In genomic region chr6:85866373-85866740, GRCh38 we compare ENCODE assay signal across 10 cellular contexts.
DNase-seq lines count a peak whose midpoint lies in the region; ATAC-seq, FAIRE-seq and TF ChIP-seq lines count a peak whose summit lies in the region.
"Had no signal": no experiment of that assay in that cellular context is flagged by ENCODE, and none has a peak within 500 bp of the region (broad histone marks: within the 10 kb centered on the region; RNA-seq: fewer than 3 reads in every experiment).

No MANE protein-coding gene starts in this region.

- FAIRE-seq in GM12878 (lab: Jason Lieb, UNC): no peak
- no peak for FAIRE-seq in keratinocyte (lab: Jason Lieb, UNC)

- peak; percentile 21 for DNase-seq in HCEC 1CT
- DNase-seq in GM12878 (ENCODE audit: low read depth, low spot score): no peak
- DNase-seq in keratinocyte (ENCODE audit: low read depth, low spot score): no peak
- DNase-seq in testis: peak; percentile 15
- DNase-seq in caudate nucleus (lab: John Stamatoyannopoulos, UW): no peak
- DNase-seq: activated naive CD4-positive, alpha-beta T cell treated with anti-CD3 and anti-CD28 coated beads for 36 hours; stimulated activated naive CD4-positive, alpha-beta T cell treated with Interleukin-2 at 50 U/mL for 16 hours had no signal

- no peaks in the 10 kb centered on the region for H3K27me3 ChIP-seq in GM12878 (replicated peaks in 1 of 2; ENCODE audit: control insufficient read depth in 2 of 2, insufficient read depth in 2 of 2, low read length in 1 of 2)
- H3K27me3 ChIP-seq in keratinocyte (ENCODE audit: control insufficient read depth, extremely low read depth, insufficient read depth, low read length): no peaks in the 10 kb centered on the region
- H3K27me3 ChIP-seq in testis: no peaks in the 10 kb centered on the region

- H3K9me1 ChIP-seq in keratinocyte (ENCODE audit: control insufficient read depth, extremely low read depth, insufficient read depth, low read length): no peaks in the 10 kb centered on the region

- H3K79me2 ChIP-seq in GM12878 (ENCODE audit: control insufficient read depth, insufficient read depth, low read length): no peaks in the 10 kb centered on the region
- no peaks in the 10 kb centered on the region for H3K79me2 ChIP-seq in keratinocyte (ENCODE audit: control insufficient read depth, insufficient read depth, low read length)

- 81% methylated on average over 5 of the region's 5 CpGs for WGBS in GM12878 (ENCODE audit: insufficient coverage, insufficient replicate concordance, low lambda C conversion rate, missing lambda C conversion rate)
- 13% methylated on average over 5 of the region's 5 CpGs for WGBS in testis, 2 donors

- H3K36me3 ChIP-seq in GM12878 (ENCODE audit: control insufficient read depth in 2 of 2, insufficient read depth in 2 of 2, low read length in 1 of 2) (no peaks in the 10 kb centered on the region), keratinocyte (ENCODE audit: control insufficient read depth in 2 of 2, extremely low read depth in 1 of 2, insufficient read depth in 2 of 2, low read length in 2 of 2) (no peaks in the 10 kb centered on the region), testis (ENCODE audit: low read depth, missing control alignments) (no peaks in the 10 kb centered on the region)

- RAD21 ChIA-PET in GM12878 (lab: Charles Lee; ENCODE audit: unreplicated experiment): no interaction called here

- H3K9me3 ChIP-seq in GM12878 (replicated peaks; ENCODE audit: control insufficient read depth, insufficient read depth, low read length) (no peaks in the 10 kb centered on the region), keratinocyte (ENCODE audit: control insufficient read depth, low read depth, low read length) (no peaks in the 10 kb centered on the region), testis (no peaks in the 10 kb centered on the region)

- TF ChIP-seq POLR2A in GM12878 (IDR thresholded peaks at IDR 0.05; ENCODE audit: low read depth, low read length): no peak
- TF ChIP-seq POLR2A in testis (IDR thresholded peaks at IDR 0.05): no peak

- TF ChIP-seq CTCF in GM12878 (IDR thresholded peaks at IDR 0.05 in 2 of 3, conservative IDR thresholded peaks at IDR 0.05 in 1 of 3; ENCODE audit: control insufficient read depth in 2 of 3, extremely low read depth in 1 of 3, insufficient read depth in 1 of 3, low read depth in 3 of 3, low read length in 3 of 3) (no peak), keratinocyte (optimal IDR thresholded peaks at IDR 0.05 in 1 of 3, IDR thresholded peaks at IDR 0.05 in 1 of 3, conservative IDR thresholded peaks at IDR 0.05 in 1 of 3; ENCODE audit: extremely low read depth in 1 of 3, insufficient read depth in 2 of 3, low read length in 3 of 3) (no peak), testis (IDR thresholded peaks at IDR 0.05) (no peak)

- TF ChIP-seq EP300 in GM12878 (IDR thresholded peaks at IDR 0.05; ENCODE audit: borderline replicate concordance in 1 of 2, control insufficient read depth in 1 of 2, low read depth in 2 of 2, low read length in 2 of 2): no peak

- in situ Hi-C loops in GM12878 (cut with MboI): no loop called here

- ATAC-seq in GM12878: peak; percentile 11; the same call in 1 of the 3 replicates
- no peak for ATAC-seq in HG03280 (IDR thresholded peaks at IDR 0.05; ENCODE audit: unreplicated experiment)
- ATAC-seq in GM21786 (IDR thresholded peaks at IDR 0.05; ENCODE audit: unreplicated experiment): no peak
- ATAC-seq in HG03354 (IDR thresholded peaks at IDR 0.05; ENCODE audit: poor library complexity, severe bottlenecking, unreplicated experiment): no peak

- no peak overlapping the region for H3K9ac ChIP-seq in GM12878 (ENCODE audit: control insufficient read depth, insufficient read depth, low read length)
- H3K9ac ChIP-seq in keratinocyte (ENCODE audit: control insufficient read depth, extremely low read depth, insufficient read depth, low read length): no peak overlapping the region

- H4K20me1 ChIP-seq in GM12878 (ENCODE audit: control insufficient read depth, insufficient read depth) (no peaks in the 10 kb centered on the region), keratinocyte (ENCODE audit: control insufficient read depth, extremely low read depth, insufficient read depth, low read length) (no peaks in the 10 kb centered on the region)

- TF ChIP-seq RAD21 in GM12878 (IDR thresholded peaks at IDR 0.05; ENCODE audit: insufficient read depth, low read depth, low read length): no peak

- dilution Hi-C loops in keratinocyte (cut with MboI; ENCODE audit: extremely low pct_ligation_motif_present, low sequenced_read_pairs): no loop called here

- H3K4me2 ChIP-seq in GM12878 (ENCODE audit: control insufficient read depth, insufficient read depth) (no peak overlapping the region), keratinocyte (ENCODE audit: control insufficient read depth, extremely low read depth, insufficient read depth, low read depth, low read length) (peak overlapping the region; percentile 86)

- CTCF ChIA-PET in GM12878 (lab: Yijun Ruan, JAX): no interaction called here

- no peak overlapping the region for H3K27ac ChIP-seq in GM12878 (ENCODE audit: control insufficient read depth, insufficient read depth)
- no peak overlapping the region for H3K27ac ChIP-seq in keratinocyte (ENCODE audit: control insufficient read depth, insufficient read depth, low read length)
- peak overlapping the region; percentile 76 to 84 for H3K27ac ChIP-seq in testis
- no peak overlapping the region for H3K27ac ChIP-seq in caudate nucleus (ENCODE audit: low read depth, low read length)

- POLR2A ChIA-PET in GM12878 (lab: Charles Lee): interaction anchor here (0.7 kb wide), 1 partner anchor 27 kb away, joined by 3 read pairs; no protein-coding TSS in a partner anchor

- peak overlapping the region; percentile 14; the same call in 1 of the 2 replicates for H3K4me3 ChIP-seq in GM12878
- peak overlapping the region in 2 of 3 experiments; percentile 70 to 72 for H3K4me3 ChIP-seq in keratinocyte (ENCODE audit: control insufficient read depth in 2 of 3, extremely low read depth in 1 of 3, insufficient read depth in 2 of 3, low read depth in 1 of 3, low read length in 3 of 3)
- H3K4me3 ChIP-seq in testis: peak overlapping the region in 1 of 2 donors; percentile 34

- SMC1A ChIA-PET in GM12878 (lab: Charles Lee; ENCODE audit: uncharacterized antibody, unreplicated experiment): interaction anchor here (0.7 kb wide), 1 partner anchor 886 kb away, joined by 3 read pairs; no protein-coding TSS in a partner anchor

- BruUV-seq in GM12878 (replicated peaks; lab: Mats Ljungman, UMichigan): no TSS peak

- no peaks in the 10 kb centered on the region for H3K4me1 ChIP-seq in GM12878 (ENCODE audit: control insufficient read depth, insufficient read depth, low read length)
- H3K4me1 ChIP-seq in keratinocyte (ENCODE audit: control insufficient read depth, extremely low read depth, insufficient read depth, low read length): peaks cover 10% of the 10 kb centered on the region
- H3K4me1 ChIP-seq in testis: peaks cover 16% of the 10 kb centered on the region

- H2AFZ ChIP-seq in GM12878 (ENCODE audit: control insufficient read depth, low read depth, low read length) (no peak overlapping the region), keratinocyte (ENCODE audit: control insufficient read depth, low read length) (peak overlapping the region; percentile 91)

- intact Hi-C loops in GM12878 (cut with micrococcal nuclease; ENCODE audit: unreplicated experiment) (no loop called here), testis (cut with DNase I; ENCODE audit: low total_unique reads) (no loop called here)

TF ChIP-seq in GM12878, 131 proteins besides CTCF, POLR2A, EP300 and RAD21 (continues in another document):
- TF ChIP-seq BCL11A (IDR thresholded peaks at IDR 0.05; ENCODE audit: low read depth, low read length) (no peak), CHD2 (IDR thresholded peaks at IDR 0.05; ENCODE audit: borderline replicate concordance, low read depth, low read length) (no peak), POLR2AphosphoS5 (IDR thresholded peaks at IDR 0.05; ENCODE audit: low read length) (no peak), CBX5 (IDR thresholded peaks at IDR 0.05; ENCODE audit: low read depth) (no peak), NRF1 (conservative IDR thresholded peaks at IDR 0.05; ENCODE audit: low read depth, low read length) (no peak), KAT2A (conservative IDR thresholded peaks at IDR 0.05; ENCODE audit: control insufficient read depth, low read depth, low read length) (no peak), ZNF207 (IDR thresholded peaks at IDR 0.05; ENCODE audit: borderline replicate concordance) (no peak), USF1 (IDR thresholded peaks at IDR 0.05; ENCODE audit: borderline replicate concordance, extremely low read length, insufficient read depth, low read depth, low read length) (no peak), TCF12 (IDR thresholded peaks at IDR 0.05; ENCODE audit: low read depth, low read length) (no peak), MXI1 (IDR thresholded peaks at IDR 0.05; ENCODE audit: low read depth, low read length) (no peak)
- TF ChIP-seq, protein P1, sequence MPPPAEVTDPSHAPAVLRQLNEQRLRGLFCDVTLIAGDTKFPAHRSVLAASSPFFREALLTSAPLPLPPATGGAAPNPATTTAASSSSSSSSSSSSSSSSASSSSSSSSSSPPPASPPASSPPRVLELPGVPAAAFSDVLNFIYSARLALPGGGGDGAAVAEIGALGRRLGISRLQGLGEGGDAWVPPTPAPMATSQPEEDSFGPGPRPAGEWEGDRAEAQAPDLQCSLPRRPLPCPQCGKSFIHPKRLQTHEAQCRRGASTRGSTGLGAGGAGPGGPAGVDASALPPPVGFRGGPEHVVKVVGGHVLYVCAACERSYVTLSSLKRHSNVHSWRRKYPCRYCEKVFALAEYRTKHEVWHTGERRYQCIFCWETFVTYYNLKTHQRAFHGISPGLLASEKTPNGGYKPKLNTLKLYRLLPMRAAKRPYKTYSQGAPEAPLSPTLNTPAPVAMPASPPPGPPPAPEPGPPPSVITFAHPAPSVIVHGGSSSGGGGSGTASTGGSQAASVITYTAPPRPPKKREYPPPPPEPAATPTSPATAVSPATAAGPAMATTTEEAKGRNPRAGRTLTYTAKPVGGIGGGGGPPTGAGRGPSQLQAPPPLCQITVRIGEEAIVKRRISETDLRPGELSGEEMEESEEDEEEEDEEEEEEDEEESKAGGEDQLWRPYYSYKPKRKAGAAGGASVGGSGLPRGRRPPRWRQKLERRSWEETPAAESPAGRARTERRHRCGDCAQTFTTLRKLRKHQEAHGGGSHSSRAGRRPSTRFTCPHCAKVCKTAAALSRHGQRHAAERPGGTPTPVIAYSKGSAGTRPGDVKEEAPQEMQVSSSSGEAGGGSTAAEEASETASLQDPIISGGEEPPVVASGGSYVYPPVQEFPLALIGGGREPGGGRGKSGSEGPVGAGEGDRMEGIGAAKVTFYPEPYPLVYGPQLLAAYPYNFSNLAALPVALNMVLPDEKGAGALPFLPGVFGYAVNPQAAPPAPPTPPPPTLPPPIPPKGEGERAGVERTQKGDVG (CRISPR knock-in tag; IDR thresholded peaks at IDR 0.05): no peak

Comparison
In these comparisons a context has a peak if more than half of its experiments do, and no peak if none do; other contexts are left out.
1. DNase-seq: peak in HCEC 1CT (single experiment) and testis (single experiment); none in GM12878 (single experiment), keratinocyte (single experiment) and caudate nucleus (0 of 61).
2. H3K27ac ChIP-seq: peak in testis (2 of 2); none in GM12878 (single experiment), keratinocyte (single experiment) and caudate nucleus (single experiment).